9 cellular contexts compared by ENCODE assay signal in genomic region chr11:64652586-64653387, GRCh38.
DNase-seq lines count a peak whose midpoint lies in the region; ATAC-seq, FAIRE-seq and TF ChIP-seq lines count a peak whose summit lies in the region.
"Had no signal": no experiment of that assay in that cellular context is flagged by ENCODE, and none has a peak within 500 bp of the region (broad histone marks: within the 10 kb centered on the region; RNA-seq: fewer than 3 reads in every experiment).

No MANE protein-coding gene starts in this region.

- H3K36me3 Mint-ChIP-seq in activated T-helper 1 cell treated with anti-CD3 and anti-CD28 coated beads, Interleukin-12 subunit alpha, Interleukin-12 subunit beta, Interleukin-2, Interleukin-4 antibody, amounts not matched to agents 30 ng/mL and 10 ng/mL and 1 ng/mL, durations not matched to agents 14 hours and 24 hours and 36 hours (ENCODE audit: low read depth) = no peaks in the 10 kb centered on the region
- H3K36me3 Mint-ChIP-seq: activated naive CD8-positive, alpha-beta T cell had no signal

- H3K9me3 ChIP-seq in testis = no peaks in the 10 kb centered on the region

- TF ChIP-seq CTCF in D721Med (IDR thresholded peaks at IDR 0.05; ENCODE audit: insufficient read depth, missing control alignments) (peak; percentile 89), fibroblast of villous mesenchyme (IDR thresholded peaks at IDR 0.05; ENCODE audit: insufficient read depth, low read depth, low read length) (peak; percentile 93), omental fat pad (IDR thresholded peaks at IDR 0.05) (peak in 1 of 3 donors; percentile 87), testis (IDR thresholded peaks at IDR 0.05) (peak; percentile 88 to 93 (median 91))

- FAIRE-seq in D721Med (lab: Jason Lieb, UNC) (no peak), RCC 7860 (lab: Jason Lieb, UNC) (no peak)

- no peak overlapping the region for H3K4me3 Mint-ChIP-seq in activated T-helper 1 cell treated with anti-CD3 and anti-CD28 coated beads, Interleukin-12 subunit alpha, Interleukin-12 subunit beta, Interleukin-2, Interleukin-4 antibody, amounts not matched to agents 30 ng/mL and 10 ng/mL and 1 ng/mL, durations not matched to agents 14 hours and 24 hours and 36 hours
- H3K4me3 Mint-ChIP-seq: activated naive CD8-positive, alpha-beta T cell had no signal

- H3K36me3 ChIP-seq in testis (ENCODE audit: low read depth, missing control alignments) = no peaks in the 10 kb centered on the region

- no peaks in the 10 kb centered on the region for H3K27me3 ChIP-seq in testis

- peak; percentile 58 for ATAC-seq in omental fat pad (ENCODE audit: low FRiP score)
- ATAC-seq in GM18498 (IDR thresholded peaks at IDR 0.05; ENCODE audit: unreplicated experiment) = no peak

- DNase-seq in D721Med (ENCODE audit: insufficient read length, low spot score) (peak; percentile 96), KG1 (lab: John Stamatoyannopoulos, UW) (peak; percentile 61), RCC 7860 (ENCODE audit: low spot score) (peak; percentile 25), fibroblast of villous mesenchyme (ENCODE audit: low read depth) (peak; percentile 66), omental fat pad (ENCODE audit: low spot score) (peak; percentile 92), testis (peak; percentile 86)
- DNase-seq in activated T-helper 1 cell treated with anti-CD3 and anti-CD28 coated beads, Interleukin-12 subunit alpha, Interleukin-12 subunit beta, Interleukin-2, Interleukin-4 antibody, amounts not matched to agents 30 ng/mL and 10 ng/mL and 1 ng/mL, durations not matched to agents 14 hours and 24 hours and 36 hours (ENCODE audit: low spot score) = peak; percentile 47

- no peak overlapping the region for H3K27ac Mint-ChIP-seq in activated T-helper 1 cell treated with anti-CD3 and anti-CD28 coated beads, Interleukin-12 subunit alpha, Interleukin-12 subunit beta, Interleukin-2, Interleukin-4 antibody, amounts not matched to agents 30 ng/mL and 10 ng/mL and 1 ng/mL, durations not matched to agents 14 hours and 24 hours and 36 hours
- H3K27ac Mint-ChIP-seq: activated naive CD8-positive, alpha-beta T cell had no signal

- intact Hi-C loops in activated T-helper 1 cell treated with anti-CD3 and anti-CD28 coated beads, Interleukin-12 subunit alpha, Interleukin-12 subunit beta, Interleukin-2, Interleukin-4 antibody, amounts not matched to agents 30 ng/mL and 10 ng/mL and 1 ng/mL, durations not matched to agents 14 hours and 24 hours and 36 hours (cut with micrococcal nuclease) = loop anchor here (1.0 kb wide), 3 partner anchors 99 to 204 kb away; no protein-coding TSS in a partner anchor
- intact Hi-C loops in testis (cut with DNase I; ENCODE audit: low total_unique reads) = loop anchor here (5.0 kb wide), 1 partner anchor 100 kb away; no protein-coding TSS in a partner anchor

- peaks cover 5% of the 10 kb centered on the region for H3K4me1 ChIP-seq in testis

- 53 to 64% methylated on average over 13 of the region's 13 CpGs for WGBS in testis, 2 donors

- TF ChIP-seq POLR2A in testis (IDR thresholded peaks at IDR 0.05) = no peak

- H3K27ac ChIP-seq in testis = no peak overlapping the region

- H3K4me3 ChIP-seq in fibroblast of villous mesenchyme (ENCODE audit: low read depth, low read length) = no peak overlapping the region
- no peak overlapping the region for H3K4me3 ChIP-seq in testis

- no peaks in the 10 kb centered on the region for H3K4me1 Mint-ChIP-seq in activated T-helper 1 cell treated with anti-CD3 and anti-CD28 coated beads, Interleukin-12 subunit alpha, Interleukin-12 subunit beta, Interleukin-2, Interleukin-4 antibody, amounts not matched to agents 30 ng/mL and 10 ng/mL and 1 ng/mL, durations not matched to agents 14 hours and 24 hours and 36 hours (ENCODE audit: low read depth)

- H3K9me3 Mint-ChIP-seq in activated T-helper 1 cell treated with anti-CD3 and anti-CD28 coated beads, Interleukin-12 subunit alpha, Interleukin-12 subunit beta, Interleukin-2, Interleukin-4 antibody, amounts not matched to agents 30 ng/mL and 10 ng/mL and 1 ng/mL, durations not matched to agents 14 hours and 24 hours and 36 hours = no peaks in the 10 kb centered on the region

- peaks cover 17% of the 10 kb centered on the region for H3K27me3 Mint-ChIP-seq in activated T-helper 1 cell treated with anti-CD3 and anti-CD28 coated beads, Interleukin-12 subunit alpha, Interleukin-12 subunit beta, Interleukin-2, Interleukin-4 antibody, amounts not matched to agents 30 ng/mL and 10 ng/mL and 1 ng/mL, durations not matched to agents 14 hours and 24 hours and 36 hours (ENCODE audit: insufficient read depth)

Comparison
In these comparisons a context has a peak if more than half of its experiments do, and no peak if none do; other contexts are left out.
1. DNase-seq: peak in every context shown above with its lines; median percentile 96 in D721Med; 92 in omental fat pad; 86 in testis; 66 in fibroblast of villous mesenchyme; 61 in KG1; 47 in activated T-helper 1 cell treated with anti-CD3 and anti-CD28 coated beads, Interleukin-12 subunit alpha, Interleukin-12 subunit beta, Interleukin-2, Interleukin-4 antibody, amounts not matched to agents 30 ng/mL and 10 ng/mL and 1 ng/mL, durations not matched to agents 14 hours and 24 hours and 36 hours; 25 in RCC 7860.